ENCODE assay signal across 8 cellular contexts in genomic region chr1:87449348-87449963, GRCh38.
DNase-seq lines count a peak whose midpoint lies in the region; ATAC-seq and TF ChIP-seq lines count a peak whose summit lies in the region.

No MANE protein-coding gene starts in this region.

- in situ Hi-C loops in HAP-1 (cut with MboI; ENCODE audit: low sequenced_read_pairs): no loop called here

- peaks cover 4% of the 10 kb centered on the region for H3K36me3 Mint-ChIP-seq in activated CD4-positive, alpha-beta memory T cell treated with anti-CD3 and anti-CD28 coated beads for 36 hours

- H3K27ac ChIP-seq in lower lobe of right lung: no peak overlapping the region

- H3K4me3 ChIP-seq in lower lobe of right lung (no peak overlapping the region), HAP-1 (no peak overlapping the region)

- TF ChIP-seq CTCF in lower lobe of right lung (IDR thresholded peaks at IDR 0.05): no peak

- ATAC-seq in GM19463 (IDR thresholded peaks at IDR 0.05; ENCODE audit: unreplicated experiment) (peak; percentile 83), HG03520 (IDR thresholded peaks at IDR 0.05; ENCODE audit: unreplicated experiment) (peak; percentile 88), lower lobe of right lung (peak; percentile 77 to 82)

- H3K4me3 Mint-ChIP-seq in activated CD4-positive, alpha-beta memory T cell treated with anti-CD3 and anti-CD28 coated beads for 36 hours: peak overlapping the region; percentile 34

- CTCF ChIA-PET in activated CD4-positive, alpha-beta memory T cell treated with anti-CD3 and anti-CD28 coated beads for 36 hours (lab: Charles Lee): interaction anchor here (1.0 to 1.2 kb wide), 2 partner anchors 116 to 123 kb away, joined by 3 to 5 read pairs; no protein-coding TSS in a partner anchor

- no peaks in the 10 kb centered on the region for H3K27me3 Mint-ChIP-seq in activated CD4-positive, alpha-beta memory T cell treated with anti-CD3 and anti-CD28 coated beads for 36 hours

- H3K27me3 ChIP-seq in lower lobe of right lung (ENCODE audit: low read depth): no peaks in the 10 kb centered on the region
- no peaks in the 10 kb centered on the region for H3K27me3 ChIP-seq in HAP-1 (ENCODE audit: low read depth)

- H3K36me3 ChIP-seq in lower lobe of right lung: no peaks in the 10 kb centered on the region
- no peaks in the 10 kb centered on the region for H3K36me3 ChIP-seq in HAP-1 (replicated peaks)

- no peaks in the 10 kb centered on the region for H3K9me3 ChIP-seq in lower lobe of right lung
- H3K9me3 ChIP-seq in HAP-1: no peaks in the 10 kb centered on the region

- POLR2A ChIA-PET in activated CD4-positive, alpha-beta memory T cell treated with anti-CD3 and anti-CD28 coated beads for 36 hours (lab: Charles Lee): interaction anchor here (1.2 kb wide), 1 partner anchor 45 kb away, joined by 4 read pairs; no protein-coding TSS in a partner anchor

- peak; percentile 49 for DNase-seq in ELF-1 (ENCODE audit: low read depth, low spot score)
- DNase-seq in activated CD4-positive, alpha-beta memory T cell treated with anti-CD3 and anti-CD28 coated beads for 36 hours: peak; percentile 80
- DNase-seq in lower lobe of right lung: no peak
- no peak for DNase-seq in HAP-1 (ENCODE audit: low spot score in 2 of 2)
- DNase-seq in HuH-7 (ENCODE audit: low spot score): no peak
- no peak for DNase-seq in hypothalamus (lab: John Stamatoyannopoulos, UW)

- intact Hi-C loops in activated CD4-positive, alpha-beta memory T cell treated with anti-CD3 and anti-CD28 coated beads for 36 hours (cut with micrococcal nuclease): loop anchor here (1.0 kb wide), 3 partner anchors 14 to 121 kb away; partner anchors contain the start of gene LMO4
- intact Hi-C loops in lower lobe of right lung (cut with DNase I): no loop called here

- H3K27ac Mint-ChIP-seq in activated CD4-positive, alpha-beta memory T cell treated with anti-CD3 and anti-CD28 coated beads for 36 hours: peak overlapping the region; percentile 78

- H3K4me1 ChIP-seq in lower lobe of right lung: peaks cover 8% of the 10 kb centered on the region
- H3K4me1 ChIP-seq in HAP-1: peaks cover 3% of the 10 kb centered on the region; the same call in 1 of the 2 replicates

- H3K9me3 Mint-ChIP-seq in activated CD4-positive, alpha-beta memory T cell treated with anti-CD3 and anti-CD28 coated beads for 36 hours: peaks cover 9% of the 10 kb centered on the region

- H3K4me1 Mint-ChIP-seq in activated CD4-positive, alpha-beta memory T cell treated with anti-CD3 and anti-CD28 coated beads for 36 hours (ENCODE audit: low read depth): peaks cover 33% of the 10 kb centered on the region

Comparison
In these comparisons a context has a peak if more than half of its experiments do, and no peak if none do; other contexts are left out.
1. DNase-seq: peak in ELF-1 (single experiment) and activated CD4-positive, alpha-beta memory T cell treated with anti-CD3 and anti-CD28 coated beads for 36 hours (single experiment); none in lower lobe of right lung (single experiment), HAP-1 (0 of 2), HuH-7 (single experiment) and hypothalamus (0 of 51).
2. Peak in every context shown above with its lines, with median percentiles within 50 percentile points of each other: ATAC-seq.